Comparison of ENCODE assay signal across 24 cellular contexts in genomic region chr15:60539017-60539416, GRCh38.
DNase-seq lines count a peak whose midpoint lies in the region; ATAC-seq, FAIRE-seq and TF ChIP-seq lines count a peak whose summit lies in the region.
"Had no signal": no experiment of that assay in that cellular context is flagged by ENCODE, and none has a peak within 500 bp of the region (broad histone marks: within the 10 kb centered on the region; RNA-seq: fewer than 3 reads in every experiment).

No MANE protein-coding gene starts in this region.

- H3K27ac ChIP-seq in CD4-positive, alpha-beta T cell (ENCODE audit: low read depth, low read length): no peak overlapping the region
- H3K27ac ChIP-seq in right lobe of liver: no peak overlapping the region
- H3K27ac ChIP-seq: parathyroid adenoma, stomach, thyroid gland, vagina had no signal

- H3K4me3 ChIP-seq in right lobe of liver: no peak overlapping the region
- H3K4me3 ChIP-seq: lung, MG63, stomach, thyroid gland, vagina had no signal

- H3K4me1 Mint-ChIP-seq in CD4-positive, alpha-beta T cell (ENCODE audit: low read depth): peaks cover 99% of the 10 kb centered on the region
- peaks cover 86% of the 10 kb centered on the region for H3K4me1 Mint-ChIP-seq in activated T-helper 1 cell treated with anti-CD3 and anti-CD28 coated beads, Interleukin-12 subunit alpha, Interleukin-12 subunit beta, Interleukin-2, Interleukin-4 antibody, amounts not matched to agents 30 ng/mL and 10 ng/mL and 1 ng/mL, durations not matched to agents 14 hours and 24 hours and 36 hours (ENCODE audit: low read depth)
- peaks cover 12% of the 10 kb centered on the region for H3K4me1 Mint-ChIP-seq in memory B cell
- H3K4me1 Mint-ChIP-seq: neural crest cell had no signal

- peaks cover 0 to 11% (median 5%) of the 10 kb centered on the region in 4 donors for H3K4me1 ChIP-seq in right lobe of liver
- H3K4me1 ChIP-seq: parathyroid adenoma had no signal

- no peak for DNase-seq in CD4-positive, alpha-beta T cell
- DNase-seq in GM19239 (ENCODE audit: insufficient read length, low spot score) (no peak), memory B cell (ENCODE audit: low spot score in 2 of 2) (no peak), right lobe of liver (no peak), hepatic stellate cell (ENCODE audit: low spot score) (no peak), cardiac septum (ENCODE audit: low spot score) (no peak)
- DNase-seq in activated T-helper 1 cell treated with anti-CD3 and anti-CD28 coated beads, Interleukin-12 subunit alpha, Interleukin-12 subunit beta, Interleukin-2, Interleukin-4 antibody, amounts not matched to agents 30 ng/mL and 10 ng/mL and 1 ng/mL, durations not matched to agents 14 hours and 24 hours and 36 hours (ENCODE audit: low spot score): no peak
- DNase-seq: activated CD4-positive, CD25-positive, alpha-beta regulatory T cell treated with anti-CD3 and anti-CD28 coated beads, Interleukin-2, amount 50 U/mL, for 72 hours; activated naive CD4-positive, alpha-beta T cell treated with anti-CD3 and anti-CD28 coated beads, Interleukin-2, amount 10 ng/mL, durations not matched to agents 7 days and 5 days; activated T-cell treated with anti-CD3 and anti-CD28 coated beads, Interleukin-2, amount 50 U/mL, for 4 hours; H7; hypothalamus; KBM-7; left cardiac atrium; MG63; NCI-H1930; NK-92 treated with Interleukin-12 subunit alpha and Interleukin-12 subunit beta, amount 100 ng/mL, for 24 hours; stimulated activated CD4-positive, alpha-beta T cell treated with anti-CD3 and anti-CD28 coated beads, Interleukin-1b, Interleukin-23, amount 100 ng/mL, for 48 hours; stomach; thyroid gland had no signal

- H3K36me3 Mint-ChIP-seq in CD4-positive, alpha-beta T cell (ENCODE audit: low read depth): peaks cover 43% of the 10 kb centered on the region
- H3K36me3 Mint-ChIP-seq in activated T-helper 1 cell treated with anti-CD3 and anti-CD28 coated beads, Interleukin-12 subunit alpha, Interleukin-12 subunit beta, Interleukin-2, Interleukin-4 antibody, amounts not matched to agents 30 ng/mL and 10 ng/mL and 1 ng/mL, durations not matched to agents 14 hours and 24 hours and 36 hours (ENCODE audit: low read depth): peaks cover 23% of the 10 kb centered on the region
- H3K36me3 Mint-ChIP-seq in memory B cell: peaks cover 7% of the 10 kb centered on the region

- H3K9me3 Mint-ChIP-seq in CD4-positive, alpha-beta T cell: no peaks in the 10 kb centered on the region
- H3K9me3 Mint-ChIP-seq in activated T-helper 1 cell treated with anti-CD3 and anti-CD28 coated beads, Interleukin-12 subunit alpha, Interleukin-12 subunit beta, Interleukin-2, Interleukin-4 antibody, amounts not matched to agents 30 ng/mL and 10 ng/mL and 1 ng/mL, durations not matched to agents 14 hours and 24 hours and 36 hours: no peaks in the 10 kb centered on the region
- H3K9me3 Mint-ChIP-seq in memory B cell: no peaks in the 10 kb centered on the region
- H3K9me3 Mint-ChIP-seq: activated naive CD4-positive, alpha-beta T cell treated with anti-CD3 and anti-CD28 coated beads, Interleukin-2, amount 10 ng/mL, durations not matched to agents 7 days and 5 days; activated T-cell treated with anti-CD3 and anti-CD28 coated beads, Interleukin-2, amount 50 U/mL, for 4 hours; neural crest cell had no signal

- TF ChIP-seq POLR2A in right lobe of liver (IDR thresholded peaks at IDR 0.05): no peak

- POLR2A ChIA-PET in CD4-positive, alpha-beta T cell (lab: Charles Lee): interaction anchor here (0.8 to 4.5 kb wide), 5 partner anchors 12 to 55 kb away, joined by 3 to 22 read pairs (median 7); no protein-coding TSS in a partner anchor

- no peaks in the 10 kb centered on the region for H3K27me3 Mint-ChIP-seq in CD4-positive, alpha-beta T cell
- H3K27me3 Mint-ChIP-seq in activated T-helper 1 cell treated with anti-CD3 and anti-CD28 coated beads, Interleukin-12 subunit alpha, Interleukin-12 subunit beta, Interleukin-2, Interleukin-4 antibody, amounts not matched to agents 30 ng/mL and 10 ng/mL and 1 ng/mL, durations not matched to agents 14 hours and 24 hours and 36 hours (ENCODE audit: insufficient read depth): no peaks in the 10 kb centered on the region
- no peaks in the 10 kb centered on the region for H3K27me3 Mint-ChIP-seq in memory B cell
- H3K27me3 Mint-ChIP-seq: activated naive CD4-positive, alpha-beta T cell treated with anti-CD3 and anti-CD28 coated beads, Interleukin-2, amount 10 ng/mL, durations not matched to agents 7 days and 5 days had no signal

- H3K36me3 ChIP-seq in right lobe of liver: no peaks in the 10 kb centered on the region
- H3K36me3 ChIP-seq: MG63, stomach, thyroid gland, vagina had no signal

- peak; percentile 46 for ATAC-seq in CD4-positive, alpha-beta T cell (ENCODE audit: poor library complexity)
- ATAC-seq in memory B cell (ENCODE audit: low read depth) (no peak), right lobe of liver (no peak)
- ATAC-seq: activated T-cell treated with anti-CD3 and anti-CD28 coated beads, Interleukin-2, amount 50 U/mL, for 4 hours; left cardiac atrium had no signal

- peak overlapping the region; percentile 12 for H3K4me3 Mint-ChIP-seq in CD4-positive, alpha-beta T cell
- H3K4me3 Mint-ChIP-seq in activated T-helper 1 cell treated with anti-CD3 and anti-CD28 coated beads, Interleukin-12 subunit alpha, Interleukin-12 subunit beta, Interleukin-2, Interleukin-4 antibody, amounts not matched to agents 30 ng/mL and 10 ng/mL and 1 ng/mL, durations not matched to agents 14 hours and 24 hours and 36 hours: no peak overlapping the region
- H3K4me3 Mint-ChIP-seq in memory B cell: no peak overlapping the region
- H3K4me3 Mint-ChIP-seq: activated naive CD4-positive, alpha-beta T cell treated with anti-CD3 and anti-CD28 coated beads, Interleukin-2, amount 10 ng/mL, durations not matched to agents 7 days and 5 days; neural crest cell had no signal

- no peaks in the 10 kb centered on the region for H3K9me3 ChIP-seq in CD4-positive, alpha-beta T cell (ENCODE audit: control insufficient read depth, low read length)
- H3K9me3 ChIP-seq in right lobe of liver: no peaks in the 10 kb centered on the region
- H3K9me3 ChIP-seq: MG63, stomach, thyroid gland, vagina had no signal

- H3K27me3 ChIP-seq in CD4-positive, alpha-beta T cell (ENCODE audit: control insufficient read depth, insufficient read depth, low read length): no peaks in the 10 kb centered on the region
- no peaks in the 10 kb centered on the region for H3K27me3 ChIP-seq in right lobe of liver
- H3K27me3 ChIP-seq: MG63, stomach, thyroid gland, vagina had no signal

- TF ChIP-seq CTCF in CD4-positive, alpha-beta T cell (IDR thresholded peaks at IDR 0.05): no peak
- no peak for TF ChIP-seq CTCF in right lobe of liver (IDR thresholded peaks at IDR 0.05)

- peak overlapping the region; percentile 85 for H3K27ac Mint-ChIP-seq in CD4-positive, alpha-beta T cell
- peak overlapping the region; percentile 21 for H3K27ac Mint-ChIP-seq in activated T-helper 1 cell treated with anti-CD3 and anti-CD28 coated beads, Interleukin-12 subunit alpha, Interleukin-12 subunit beta, Interleukin-2, Interleukin-4 antibody, amounts not matched to agents 30 ng/mL and 10 ng/mL and 1 ng/mL, durations not matched to agents 14 hours and 24 hours and 36 hours
- H3K27ac Mint-ChIP-seq in memory B cell: peak overlapping the region; percentile 38
- H3K27ac Mint-ChIP-seq: activated naive CD4-positive, alpha-beta T cell treated with anti-CD3 and anti-CD28 coated beads, Interleukin-2, amount 10 ng/mL, durations not matched to agents 7 days and 5 days had no signal

- peak; percentile 31 for FAIRE-seq in GM19239 (lab: Jason Lieb, UNC)

- intact Hi-C loops in CD4-positive, alpha-beta T cell (cut with DNase I, micrococcal nuclease): no loop called here
- intact Hi-C loops in activated T-helper 1 cell treated with anti-CD3 and anti-CD28 coated beads, Interleukin-12 subunit alpha, Interleukin-12 subunit beta, Interleukin-2, Interleukin-4 antibody, amounts not matched to agents 30 ng/mL and 10 ng/mL and 1 ng/mL, durations not matched to agents 14 hours and 24 hours and 36 hours (cut with micrococcal nuclease): no loop called here
- intact Hi-C loops in right lobe of liver (cut with DNase I): no loop called here
- intact Hi-C loops in cardiac septum (cut with DNase I): no loop called here

- CTCF ChIA-PET in CD4-positive, alpha-beta T cell (lab: Charles Lee): interaction anchor here (0.7 to 4.8 kb wide), 6 partner anchors 10 to 46 kb away, joined by 3 to 15 read pairs (median 6); no protein-coding TSS in a partner anchor

- 82% methylated on average over 2 of the region's 2 CpGs for WGBS in right lobe of liver (ENCODE audit: insufficient coverage, low coverage, low lambda C conversion rate, missing lambda C conversion rate)

Comparison
In these comparisons a context has a peak if more than half of its experiments do, and no peak if none do; other contexts are left out.
1. H3K27ac Mint-ChIP-seq: peak in every context shown above with its lines; median percentile 85 in CD4-positive, alpha-beta T cell; 38 in memory B cell; 21 in activated T-helper 1 cell treated with anti-CD3 and anti-CD28 coated beads, Interleukin-12 subunit alpha, Interleukin-12 subunit beta, Interleukin-2, Interleukin-4 antibody, amounts not matched to agents 30 ng/mL and 10 ng/mL and 1 ng/mL, durations not matched to agents 14 hours and 24 hours and 36 hours.